ENCODE assay signal across 8 cellular contexts in the genomic region with DNA sequence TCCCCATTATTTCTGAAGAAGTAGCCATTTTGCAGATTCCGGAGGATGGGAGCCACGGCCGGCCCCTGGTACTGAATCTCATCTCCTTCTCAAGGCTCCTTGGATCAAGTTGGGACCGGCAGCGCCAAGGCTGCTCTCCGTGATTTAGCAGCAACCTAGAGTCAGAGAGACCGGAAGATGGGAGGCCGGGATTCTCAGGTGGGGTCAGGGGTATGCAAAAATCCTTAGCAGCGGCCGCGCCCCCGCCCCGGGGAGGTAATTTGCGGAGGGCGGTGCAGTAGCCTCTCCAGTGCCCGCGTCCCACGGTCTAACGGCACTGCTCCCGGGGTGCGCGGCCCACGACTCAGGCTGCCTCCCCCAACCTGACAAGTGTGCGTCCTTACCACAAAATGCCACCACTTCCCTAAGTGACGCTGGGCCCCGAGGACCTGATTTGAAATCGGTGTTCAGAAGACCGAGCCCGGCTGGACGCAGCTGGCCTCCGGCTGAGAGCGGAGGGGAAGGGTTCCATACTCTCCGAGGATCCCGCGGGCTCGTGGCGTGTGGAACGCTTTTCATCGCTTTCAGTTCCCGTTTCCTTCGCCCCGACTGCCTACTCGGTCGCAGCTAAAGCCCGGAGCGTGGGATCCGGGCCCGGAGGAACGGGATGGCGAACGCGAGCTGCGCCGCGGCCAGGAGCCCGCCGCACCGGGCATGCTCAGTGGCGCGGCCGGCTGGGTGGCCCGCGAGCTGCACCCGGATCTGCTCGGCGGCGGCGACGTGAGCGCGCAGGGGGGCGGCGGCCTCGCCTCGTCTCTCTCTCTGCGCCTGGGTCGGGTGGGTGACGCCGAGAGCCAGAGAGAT. TPM values are rescaled to one million over a fixed set of nuclear protein-coding genes. Genes with fewer than 3 reads are reported as not detected.
A peak's percentile ranks its signal among the peaks of the same experiment; 100 is the strongest.
DNase-seq lines count a peak whose midpoint lies in the region; ATAC-seq, FAIRE-seq and TF ChIP-seq lines count a peak whose summit lies in the region.

A gene with protein sequence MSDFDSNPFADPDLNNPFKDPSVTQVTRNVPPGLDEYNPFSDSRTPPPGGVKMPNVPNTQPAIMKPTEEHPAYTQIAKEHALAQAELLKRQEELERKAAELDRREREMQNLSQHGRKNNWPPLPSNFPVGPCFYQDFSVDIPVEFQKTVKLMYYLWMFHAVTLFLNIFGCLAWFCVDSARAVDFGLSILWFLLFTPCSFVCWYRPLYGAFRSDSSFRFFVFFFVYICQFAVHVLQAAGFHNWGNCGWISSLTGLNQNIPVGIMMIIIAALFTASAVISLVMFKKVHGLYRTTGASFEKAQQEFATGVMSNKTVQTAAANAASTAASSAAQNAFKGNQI (plus strand): TSS at position 787 of the 843 bp plus-strand sequence. CDS start 55 bp downstream, at position 842.

- TF ChIP-seq POLR2A in GM12892 (IDR thresholded peaks at IDR 0.05; ENCODE audit: low read depth, low read length) (peak; percentile 91), prostate gland (IDR thresholded peaks at IDR 0.05) (peak; percentile 78)

- no peaks in the 10 kb centered on the region for H3K9me3 ChIP-seq in left ventricle myocardium inferior (replicated peaks)
- no peaks in the 10 kb centered on the region for H3K9me3 ChIP-seq in prostate gland

- peak; percentile 95 for FAIRE-seq in GM12892 (lab: Jason Lieb, UNC)

- TF ChIP-seq CTCF in left ventricle myocardium inferior (IDR thresholded peaks at IDR 0.05; ENCODE audit: borderline replicate concordance) (peak; percentile 72), prostate gland (IDR thresholded peaks at IDR 0.05) (peak in 2 of 4 experiments; percentile 65 to 66)

- intact Hi-C loops in left ventricle myocardium inferior (cut with micrococcal nuclease): loop anchor here (2.0 kb wide), 1 partner anchor 65 kb away; a partner anchor contains a TSS
- intact Hi-C loops in prostate gland (cut with DNase I): loop anchor here (1.0 kb wide), 1 partner anchor 66 kb away; a partner anchor contains a TSS

- WGBS in prostate gland: under 1% methylated on average over 70 of the region's 79 CpGs
- WGBS in urinary bladder: under 1% methylated on average over 79 of the region's 79 CpGs

- peaks cover 40% of the 10 kb centered on the region for H3K4me1 ChIP-seq in left ventricle myocardium inferior
- peaks cover 5% of the 10 kb centered on the region for H3K4me1 ChIP-seq in prostate gland (replicated peaks)
- H3K4me1 ChIP-seq in urinary bladder (ENCODE audit: insufficient read depth): no peaks in the 10 kb centered on the region

- peak; percentile 86 for DNase-seq in GM12892 (ENCODE audit: insufficient read length)
- peak; percentile 86 for DNase-seq in NCI-H146 (lab: John Stamatoyannopoulos, UW)
- DNase-seq in T-helper 1 cell: peak; percentile 80 to 92 (median 88)
- DNase-seq in amniotic epithelial cell (ENCODE audit: low read depth): peak; percentile 86
- DNase-seq in left ventricle myocardium inferior: peak; percentile 92
- peak; percentile 88 for DNase-seq in prostate gland (ENCODE audit: low spot score)

- peak; percentile 68 for ATAC-seq in HG02840 (IDR thresholded peaks at IDR 0.05; ENCODE audit: low FRiP score, unreplicated experiment)

- H3K27ac ChIP-seq in left ventricle myocardium inferior (replicated peaks) (peak within 1 kb of the TSS; percentile 95), prostate gland (peak within 1 kb of the TSS; percentile 90 to 92), urinary bladder (ENCODE audit: low read depth) (peak within 1 kb of the TSS; percentile 84)

- H3K4me3 ChIP-seq in left ventricle myocardium inferior (peak within 1 kb of the TSS; percentile 96), prostate gland (peak within 1 kb of the TSS; percentile 93 to 96), urinary bladder (ENCODE audit: low read depth, low read length) (peak within 1 kb of the TSS; percentile 74)

- no peaks in the 10 kb centered on the region for H3K27me3 ChIP-seq in left ventricle myocardium inferior (ENCODE audit: low read depth)
- no peaks in the 10 kb centered on the region for H3K27me3 ChIP-seq in prostate gland (replicated peaks; ENCODE audit: insufficient read depth)

- H3K36me3 ChIP-seq in left ventricle myocardium inferior (no peaks in the 10 kb centered on the region), prostate gland (no peaks in the 10 kb centered on the region), urinary bladder (ENCODE audit: insufficient read depth) (no peaks in the 10 kb centered on the region)

RNA-seq across cellular contexts. Expression of the gene that starts here (rescaled TPM):
- polyA plus RNA-seq in GM12892 (2012; ENCODE audit: missing spikeins): 7.4 TPM
- total RNA-seq in left ventricle myocardium inferior: 29.2 TPM
- 10 to 100 TPM; 39.0 to 41.0 TPM for total RNA-seq in prostate gland
- 97.5 TPM for total RNA-seq in urinary bladder
- polyA plus RNA-seq in urinary bladder: 23.9 TPM

Comparison
In these comparisons a context has a peak if more than half of its experiments do, and no peak if none do; other contexts are left out.
1. Peak in every context shown above with its lines: DNase-seq, ATAC-seq, H3K4me3 ChIP-seq and H3K27ac ChIP-seq.